21 cellular contexts compared by ENCODE assay signal in the genomic region with DNA sequence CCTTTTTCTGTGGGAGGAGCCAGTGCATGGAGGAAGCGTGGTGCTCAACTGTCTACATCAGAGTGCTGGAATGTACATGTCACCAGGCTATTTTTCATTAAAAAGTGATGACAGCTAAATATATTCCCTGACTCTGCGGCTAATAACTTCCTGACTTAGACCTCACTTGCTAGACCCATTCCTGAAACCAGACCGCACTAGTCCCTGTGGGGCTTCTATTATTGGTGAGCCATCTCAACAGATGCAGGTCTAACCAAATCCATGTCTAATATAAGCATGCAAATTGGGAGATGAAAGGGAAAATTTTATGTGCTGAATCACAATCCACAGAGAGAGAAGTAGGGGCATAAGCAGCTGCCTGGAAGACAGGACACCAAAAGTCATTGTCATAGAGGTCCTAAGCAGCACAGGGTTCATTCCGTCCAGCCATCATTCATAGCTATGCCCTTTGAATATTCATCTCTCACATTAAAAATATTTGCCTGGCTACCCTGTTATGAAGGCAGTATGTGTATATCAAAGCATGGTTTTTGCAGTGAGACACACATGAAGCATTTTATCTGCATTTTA.
A peak's percentile ranks its signal among the peaks of the same experiment; 100 is the strongest.
DNase-seq lines count a peak whose midpoint lies in the region; TF ChIP-seq lines count a peak whose summit lies in the region.
"Had no signal": no experiment of that assay in that cellular context is flagged by ENCODE, and none has a peak within 500 bp of the region (broad histone marks: within the 10 kb centered on the region; RNA-seq: fewer than 3 reads in every experiment).

No MANE protein-coding gene starts in this region.

- DNase-seq in AG04449 (ENCODE audit: low read depth, low spot score) (peak; percentile 77), GM03348 (ENCODE audit: low spot score) (peak; percentile 65), RPMI7951 (ENCODE audit: low read depth) (peak; percentile 96), fibroblast of mammary gland (ENCODE audit: low read depth) (peak; percentile 96), GDM1 (lab: John Stamatoyannopoulos, UW) (no peak), DMS79 (lab: John Stamatoyannopoulos, UW) (no peak)
- DNase-seq in activated T-cell treated with anti-CD3 and anti-CD28 coated beads, Interleukin-2, amount 50 U/mL, for 48 hours: no peak
- no peak for DNase-seq in activated CD4-positive, alpha-beta T cell treated with anti-CD3 and anti-CD28 coated beads, Interleukin-2, amount 10 ng/mL, durations not matched to agents 24 days and 14 days
- DNase-seq: 8988T; activated CD4-positive, alpha-beta T cell treated with anti-CD3 and anti-CD28 coated beads for 36 hours; activated T-cell treated with anti-CD3 and anti-CD28 coated beads, Interleukin-2, amount 50 U/mL, for 1 hour; left ventricle myocardium inferior; naive B cell; NCI-H2029; NCI-H526; stimulated activated naive CD8-positive, alpha-beta T cell treated with anti-CD3 and anti-CD28 coated beads, Interleukin-15, Interleukin-2, amounts not matched to agents 100 U/mL and 50 U/mL, for 24 hours; T-helper 17 cell; uterus had no signal

- H3K4me3 Mint-ChIP-seq in activated CD4-positive, alpha-beta T cell treated with anti-CD3 and anti-CD28 coated beads, Interleukin-2, amount 10 ng/mL, durations not matched to agents 24 days and 14 days: no peak overlapping the region
- H3K4me3 Mint-ChIP-seq: activated CD4-positive, alpha-beta T cell treated with anti-CD3 and anti-CD28 coated beads for 36 hours; B cell; brain; naive B cell; T-helper 17 cell had no signal

- intact Hi-C loops in activated CD4-positive, alpha-beta T cell treated with anti-CD3 and anti-CD28 coated beads, Interleukin-2, amount 10 ng/mL, durations not matched to agents 24 days and 14 days (cut with micrococcal nuclease): no loop called here

- CTCF ChIA-PET in AG04449 (lab: Yijun Ruan, JAX): interaction anchor here (1.5 to 7.9 kb wide), 3 partner anchors 11 to 572 kb away, joined by 5 to 94 read pairs (median 11); no protein-coding TSS in a partner anchor

- H3K9me3 Mint-ChIP-seq in activated CD4-positive, alpha-beta T cell treated with anti-CD3 and anti-CD28 coated beads, Interleukin-2, amount 10 ng/mL, durations not matched to agents 24 days and 14 days: no peaks in the 10 kb centered on the region
- H3K9me3 Mint-ChIP-seq: naive B cell had no signal

- POLR2A ChIA-PET in AG04449 (lab: Yijun Ruan, JAX): interaction anchor here (0.6 to 1.8 kb wide), 6 partner anchors 12 to 126 kb away, joined by 3 to 12 read pairs (median 4); no protein-coding TSS in a partner anchor

- H3K27me3 Mint-ChIP-seq in activated CD4-positive, alpha-beta T cell treated with anti-CD3 and anti-CD28 coated beads, Interleukin-2, amount 10 ng/mL, durations not matched to agents 24 days and 14 days: peaks cover 4% of the 10 kb centered on the region

- H3K36me3 Mint-ChIP-seq in activated CD4-positive, alpha-beta T cell treated with anti-CD3 and anti-CD28 coated beads, Interleukin-2, amount 10 ng/mL, durations not matched to agents 24 days and 14 days (ENCODE audit: low read depth): no peaks in the 10 kb centered on the region
- H3K36me3 Mint-ChIP-seq: brain, naive B cell had no signal

- no peak overlapping the region for H3K27ac Mint-ChIP-seq in activated CD4-positive, alpha-beta T cell treated with anti-CD3 and anti-CD28 coated beads, Interleukin-2, amount 10 ng/mL, durations not matched to agents 24 days and 14 days
- H3K27ac Mint-ChIP-seq: activated CD4-positive, alpha-beta T cell treated with anti-CD3 and anti-CD28 coated beads for 36 hours; B cell; naive B cell; T-helper 17 cell had no signal

- H3K4me3 ChIP-seq in AG04449 (ENCODE audit: low read depth, low read length) (no peak overlapping the region), fibroblast of mammary gland (ENCODE audit: control insufficient read depth, low read depth, low read length) (no peak overlapping the region)
- H3K4me3 ChIP-seq: left ventricle myocardium inferior, thoracic aorta, uterus had no signal

- TF ChIP-seq CTCF in AG04449 (IDR thresholded peaks at IDR 0.05; ENCODE audit: insufficient read depth, low read length, missing control alignments): no peak
- no peak for TF ChIP-seq CTCF in fibroblast of mammary gland (conservative IDR thresholded peaks at IDR 0.05; ENCODE audit: control insufficient read depth, insufficient read depth, low read depth, low read length)

- H3K4me1 Mint-ChIP-seq in activated CD4-positive, alpha-beta T cell treated with anti-CD3 and anti-CD28 coated beads, Interleukin-2, amount 10 ng/mL, durations not matched to agents 24 days and 14 days: no peaks in the 10 kb centered on the region
- H3K4me1 Mint-ChIP-seq: activated CD4-positive, alpha-beta T cell treated with anti-CD3 and anti-CD28 coated beads for 36 hours; B cell; naive B cell; T-helper 17 cell had no signal

Comparison
In these comparisons a context has a peak if more than half of its experiments do, and no peak if none do; other contexts are left out.
1. DNase-seq: peak in AG04449 (single experiment), GM03348 (single experiment), RPMI7951 (single experiment) and fibroblast of mammary gland (single experiment); none in activated T-cell treated with anti-CD3 and anti-CD28 coated beads, Interleukin-2, amount 50 U/mL, for 48 hours (0 of 2), GDM1 (single experiment), DMS79 (single experiment) and activated CD4-positive, alpha-beta T cell treated with anti-CD3 and anti-CD28 coated beads, Interleukin-2, amount 10 ng/mL, durations not matched to agents 24 days and 14 days (single experiment).